In genomic region chr2:37671013-37671815, GRCh38 we compare ENCODE assay signal across 8 cellular contexts. TPM values are rescaled to one million over a fixed set of nuclear protein-coding genes. Genes with fewer than 3 reads are reported as not detected.
DNase-seq lines count a peak whose midpoint lies in the region; ATAC-seq and TF ChIP-seq lines count a peak whose summit lies in the region.

A gene with protein sequence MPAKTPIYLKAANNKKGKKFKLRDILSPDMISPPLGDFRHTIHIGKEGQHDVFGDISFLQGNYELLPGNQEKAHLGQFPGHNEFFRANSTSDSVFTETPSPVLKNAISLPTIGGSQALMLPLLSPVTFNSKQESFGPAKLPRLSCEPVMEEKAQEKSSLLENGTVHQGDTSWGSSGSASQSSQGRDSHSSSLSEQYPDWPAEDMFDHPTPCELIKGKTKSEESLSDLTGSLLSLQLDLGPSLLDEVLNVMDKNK (minus strand): TSS chr2:37671642. CDS start chr2:37646587, 25,055 bp downstream.

- H3K36me3 ChIP-seq in fibroblast of lung (ENCODE audit: control insufficient read depth, insufficient read depth, low read length) (peaks cover 2% of the 10 kb centered on the region), testis (ENCODE audit: low read depth, missing control alignments) (no peaks in the 10 kb centered on the region)

- H3K27ac Mint-ChIP-seq in activated T-cell treated with anti-CD3 and anti-CD28 coated beads, Interleukin-2, amount 50 U/mL, for 72 hours = peak within 1 kb of the TSS; percentile 98
- peak within 1 kb of the TSS; percentile 10 for H3K27ac Mint-ChIP-seq in neural crest cell (ENCODE audit: unreplicated experiment)

- H2AFZ ChIP-seq in fibroblast of lung (ENCODE audit: low read length) = peak within 1 kb of the TSS; percentile 19

- ATAC-seq in GM19043 (IDR thresholded peaks at IDR 0.05; ENCODE audit: low read depth, unreplicated experiment) = peak; percentile 29
- peak; percentile 45 for ATAC-seq in HG03342 (IDR thresholded peaks at IDR 0.05; ENCODE audit: unreplicated experiment)
- ATAC-seq in activated T-cell treated with anti-CD3 and anti-CD28 coated beads, Interleukin-2, amount 50 U/mL, for 72 hours (replicated peaks in 1 of 2) = peak; percentile 85

- DNase-seq in AML-193 (lab: John Stamatoyannopoulos, UW) = peak; percentile 17 to 29
- peak; percentile 66 for DNase-seq in OCI-M1 (lab: John Stamatoyannopoulos, UW)
- DNase-seq in activated T-cell treated with anti-CD3 and anti-CD28 coated beads, Interleukin-2, amount 50 U/mL, for 72 hours = peak; percentile 80 to 83
- peak in 1 of 2 donors; percentile 43 for DNase-seq in fibroblast of lung (ENCODE audit: low read depth in 2 of 2)
- DNase-seq in neural crest cell (ENCODE audit: low read depth, low spot score) = peak; percentile 43
- DNase-seq in testis = peak; percentile 63

- no peak for TF ChIP-seq POLR2A in testis (IDR thresholded peaks at IDR 0.05)

- peaks cover 5 to 6% of the 10 kb centered on the region in 2 donors for H3K36me3 Mint-ChIP-seq in activated T-cell treated with anti-CD3 and anti-CD28 coated beads, Interleukin-2, amount 50 U/mL, for 72 hours (ENCODE audit: insufficient read depth in 2 of 2)
- H3K36me3 Mint-ChIP-seq in neural crest cell (ENCODE audit: low read depth) = no peaks in the 10 kb centered on the region

- H3K4me1 ChIP-seq in fibroblast of lung (ENCODE audit: control insufficient read depth, extremely low read depth, insufficient read depth, low read length) = peaks cover 2% of the 10 kb centered on the region
- H3K4me1 ChIP-seq in testis = peaks cover 7% of the 10 kb centered on the region

- no peak for TF ChIP-seq CTCF in fibroblast of lung (conservative IDR thresholded peaks at IDR 0.05 in 1 of 2, IDR thresholded peaks at IDR 0.05 in 1 of 2; ENCODE audit: low read depth in 1 of 2, low read length in 2 of 2)
- TF ChIP-seq CTCF in neural crest cell (conservative IDR thresholded peaks at IDR 0.05) = no peak
- no peak for TF ChIP-seq CTCF in testis (IDR thresholded peaks at IDR 0.05)

- peaks cover 50% of the 10 kb centered on the region for H3K4me1 Mint-ChIP-seq in activated T-cell treated with anti-CD3 and anti-CD28 coated beads, Interleukin-2, amount 50 U/mL, for 72 hours (ENCODE audit: low read depth)
- H3K4me1 Mint-ChIP-seq in neural crest cell = peaks cover 30% of the 10 kb centered on the region

- no peaks in the 10 kb centered on the region for H3K27me3 ChIP-seq in fibroblast of lung (ENCODE audit: control insufficient read depth, insufficient read depth, low read length)
- H3K27me3 ChIP-seq in testis = no peaks in the 10 kb centered on the region

- H3K4me2 ChIP-seq in fibroblast of lung (ENCODE audit: extremely low read depth, insufficient read depth, low read length) = peak within 1 kb of the TSS; percentile 73

- H3K4me3 ChIP-seq in fibroblast of lung (replicated peaks in 1 of 4; ENCODE audit: control extremely low read depth in 1 of 4, insufficient read depth in 1 of 4, low read depth in 3 of 4, low read length in 4 of 4) = peak within 1 kb of the TSS; percentile 84 to 97 (median 92)
- H3K4me3 ChIP-seq in testis = peak within 1 kb of the TSS; percentile 83 to 95

- H3K9me3 ChIP-seq in fibroblast of lung (ENCODE audit: control insufficient read depth, insufficient read depth, low read depth, low read length) = no peaks in the 10 kb centered on the region
- no peaks in the 10 kb centered on the region for H3K9me3 ChIP-seq in testis

- peak within 1 kb of the TSS; percentile 92 to 99 for H3K4me3 Mint-ChIP-seq in activated T-cell treated with anti-CD3 and anti-CD28 coated beads, Interleukin-2, amount 50 U/mL, for 72 hours
- H3K4me3 Mint-ChIP-seq in neural crest cell = peak within 1 kb of the TSS; percentile 92

- peaks cover 52% of the 10 kb centered on the region for H3K79me2 ChIP-seq in fibroblast of lung (ENCODE audit: control insufficient read depth, insufficient read depth, low read length)

- H3K27ac ChIP-seq in fibroblast of lung (ENCODE audit: insufficient read depth, low read length) (peak within 1 kb of the TSS; percentile 70), testis (peak within 1 kb of the TSS; percentile 88 to 94)

- H3K9me3 Mint-ChIP-seq in activated T-cell treated with anti-CD3 and anti-CD28 coated beads, Interleukin-2, amount 50 U/mL, for 72 hours = no peaks in the 10 kb centered on the region
- H3K9me3 Mint-ChIP-seq in neural crest cell = no peaks in the 10 kb centered on the region

- H3K27me3 Mint-ChIP-seq in activated T-cell treated with anti-CD3 and anti-CD28 coated beads, Interleukin-2, amount 50 U/mL, for 72 hours (ENCODE audit: low read depth) = no peaks in the 10 kb centered on the region
- H3K27me3 Mint-ChIP-seq in neural crest cell (ENCODE audit: low read depth) = no peaks in the 10 kb centered on the region

- H4K20me1 ChIP-seq in fibroblast of lung (ENCODE audit: control insufficient read depth, extremely low read depth, insufficient read depth, low read length) = no peaks in the 10 kb centered on the region

- intact Hi-C loops in testis (cut with DNase I; ENCODE audit: low total_unique reads) = no loop called here

- H3K9ac ChIP-seq in fibroblast of lung (ENCODE audit: insufficient read depth, low read length) = peak within 1 kb of the TSS; percentile 76

- 0 to 1% methylated on average over 9 to 52 of the region's 90 CpGs for WGBS in testis, 2 donors

RNA-seq across cellular contexts. Expression of the gene that starts here (rescaled TPM):
- 10 to 100 TPM; 27.0 to 28.9 TPM for total RNA-seq in activated T-cell treated with anti-CD3 and anti-CD28 coated beads, Interleukin-2, amount 50 U/mL, for 72 hours
- total RNA-seq in fibroblast of lung (5.6 and 19.2 TPM in 2 replicates), neural crest cell (15.7 and 17.5 TPM in 2 replicates), testis (10 to 100 TPM; 44.3 to 50.6 TPM)
- polyA plus RNA-seq in fibroblast of lung (103 and 328 TPM in 2 replicates), testis (ENCODE audit: insufficient read depth, low read depth, low replicate concordance) (107 TPM)
- polyA plus RNA-seq in fibroblast of lung (2012) = 43.4 and 145 TPM in 2 replicates
- polyA minus RNA-seq in fibroblast of lung (ENCODE audit: low replicate concordance) = 170 and 335 TPM in 2 replicates

Comparison
In these comparisons a context has a peak if more than half of its experiments do, and no peak if none do; other contexts are left out.
1. ATAC-seq: peak in every context shown above with its lines; median percentile 85 in activated T-cell treated with anti-CD3 and anti-CD28 coated beads, Interleukin-2, amount 50 U/mL, for 72 hours; 45 in HG03342; 29 in GM19043.